Comparison of ENCODE assay signal across 8 cellular contexts in genomic region chr3:100073555-100074307, GRCh38. TPM values are rescaled to one million over a fixed set of nuclear protein-coding genes. Genes with fewer than 3 reads are reported as not detected.
A peak's percentile ranks its signal among the peaks of the same experiment; 100 is the strongest.
DNase-seq lines count a peak whose midpoint lies in the region; ATAC-seq and TF ChIP-seq lines count a peak whose summit lies in the region.

No MANE protein-coding gene starts in this region.

- H3K36me3 ChIP-seq in hepatocyte (replicated peaks; ENCODE audit: insufficient read depth, low read depth) = no peaks in the 10 kb centered on the region

- H4K20me1 ChIP-seq in hepatocyte (ENCODE audit: insufficient read depth, poor library complexity, severe bottlenecking) = no peaks in the 10 kb centered on the region

- H3K79me2 ChIP-seq in hepatocyte = no peaks in the 10 kb centered on the region

- H3K36me3 Mint-ChIP-seq in activated naive CD8-positive, alpha-beta T cell treated with anti-CD3 and anti-CD28 coated beads for 36 hours = peaks cover 50% of the 10 kb centered on the region
- H3K36me3 Mint-ChIP-seq in stimulated activated naive B cell treated with anti-CD40 and anti-IgM and Interleukin-4, amounts not matched to agents 10 μg/mL and 1 μg/mL and 100 μg/mL, for 72 hours = peaks cover 8 to 20% of the 10 kb centered on the region in 2 donors

- H3K27me3 Mint-ChIP-seq in activated naive CD8-positive, alpha-beta T cell treated with anti-CD3 and anti-CD28 coated beads for 36 hours = no peaks in the 10 kb centered on the region
- H3K27me3 Mint-ChIP-seq in stimulated activated naive B cell treated with anti-CD40 and anti-IgM and Interleukin-4, amounts not matched to agents 10 μg/mL and 1 μg/mL and 100 μg/mL, for 72 hours = no peaks in the 10 kb centered on the region

- H3K4me3 ChIP-seq in hepatocyte = no peak overlapping the region

- H3K9me3 ChIP-seq in hepatocyte (ENCODE audit: low read depth) = no peaks in the 10 kb centered on the region

- H3K27me3 ChIP-seq in hepatocyte = no peaks in the 10 kb centered on the region

- 51% methylated on average over 10 of the region's 10 CpGs for WGBS in hepatocyte (ENCODE audit: low lambda C conversion rate, missing lambda C conversion rate)

- H3K9me3 Mint-ChIP-seq in activated naive CD8-positive, alpha-beta T cell treated with anti-CD3 and anti-CD28 coated beads for 36 hours = peaks cover 12% of the 10 kb centered on the region
- peaks cover 0 to 3% of the 10 kb centered on the region in 2 donors for H3K9me3 Mint-ChIP-seq in stimulated activated naive B cell treated with anti-CD40 and anti-IgM and Interleukin-4, amounts not matched to agents 10 μg/mL and 1 μg/mL and 100 μg/mL, for 72 hours

- H3K9me2 ChIP-seq in hepatocyte (replicated peaks; ENCODE audit: insufficient read depth) = no peaks in the 10 kb centered on the region

- H3K4me1 ChIP-seq in hepatocyte (ENCODE audit: insufficient read depth) = peaks cover 41% of the 10 kb centered on the region

- H3K4me2 ChIP-seq in hepatocyte = peak overlapping the region; percentile 55

- peak overlapping the region; percentile 46 for H3K4me3 Mint-ChIP-seq in activated naive CD8-positive, alpha-beta T cell treated with anti-CD3 and anti-CD28 coated beads for 36 hours
- H3K4me3 Mint-ChIP-seq in stimulated activated naive B cell treated with anti-CD40 and anti-IgM and Interleukin-4, amounts not matched to agents 10 μg/mL and 1 μg/mL and 100 μg/mL, for 72 hours = peak overlapping the region; percentile 63 to 66

- peak; percentile 89 for DNase-seq in ELR (ENCODE audit: low read depth)
- peak; percentile 45 for DNase-seq in activated naive CD8-positive, alpha-beta T cell treated with anti-CD3 and anti-CD28 coated beads for 36 hours
- DNase-seq in hepatocyte (ENCODE audit: low spot score) = peak; percentile 72
- DNase-seq in stimulated activated naive B cell treated with anti-CD40 and anti-IgM and Interleukin-4, amounts not matched to agents 10 μg/mL and 1 μg/mL and 100 μg/mL, for 72 hours = peak; percentile 13
- no peak for DNase-seq in NK-92 (lab: John Stamatoyannopoulos, UW; ENCODE audit: unreplicated experiment)
- no peak for DNase-seq in NCI-H748 (lab: John Stamatoyannopoulos, UW; ENCODE audit: unreplicated experiment)
- no peak for DNase-seq in occipital lobe (lab: John Stamatoyannopoulos, UW)

- peak overlapping the region; percentile 94 for H3K27ac ChIP-seq in hepatocyte

- peaks cover 70% of the 10 kb centered on the region for H3K4me1 Mint-ChIP-seq in activated naive CD8-positive, alpha-beta T cell treated with anti-CD3 and anti-CD28 coated beads for 36 hours
- peaks cover 38 to 44% of the 10 kb centered on the region in 2 donors for H3K4me1 Mint-ChIP-seq in stimulated activated naive B cell treated with anti-CD40 and anti-IgM and Interleukin-4, amounts not matched to agents 10 μg/mL and 1 μg/mL and 100 μg/mL, for 72 hours

- ATAC-seq in HG03460 (IDR thresholded peaks at IDR 0.05; ENCODE audit: unreplicated experiment) = peak; percentile 44
- ATAC-seq in stimulated activated naive B cell treated with anti-CD40 and anti-IgM and Interleukin-4, amounts not matched to agents 10 μg/mL and 1 μg/mL and 100 μg/mL, for 72 hours (replicated peaks) = peak; percentile 38 to 48

- peak overlapping the region; percentile 11 for H2AFZ ChIP-seq in hepatocyte

- TF ChIP-seq CTCF in hepatocyte (IDR thresholded peaks at IDR 0.05; ENCODE audit: poor library complexity) = no peak

- peak overlapping the region; percentile 90 for H3K27ac Mint-ChIP-seq in activated naive CD8-positive, alpha-beta T cell treated with anti-CD3 and anti-CD28 coated beads for 36 hours
- H3K27ac Mint-ChIP-seq in stimulated activated naive B cell treated with anti-CD40 and anti-IgM and Interleukin-4, amounts not matched to agents 10 μg/mL and 1 μg/mL and 100 μg/mL, for 72 hours = peak overlapping the region; percentile 82

RNA-seq across cellular contexts. Expression of gene FILIP1L, which starts 40.6 kb away (rescaled TPM):
- under 1 TPM; 0.35 to 0.48 TPM for total RNA-seq in activated naive CD8-positive, alpha-beta T cell treated with anti-CD3 and anti-CD28 coated beads for 36 hours
- total RNA-seq in hepatocyte = 48.2 and 54.9 TPM in 2 replicates
- 40.5 and 49.4 TPM in 2 replicates for polyA plus RNA-seq in hepatocyte
- 1.2 TPM for total RNA-seq in occipital lobe

Comparison
In these comparisons a context has a peak if more than half of its experiments do, and no peak if none do; other contexts are left out.
1. DNase-seq: peak in ELR (single experiment), activated naive CD8-positive, alpha-beta T cell treated with anti-CD3 and anti-CD28 coated beads for 36 hours (single experiment), hepatocyte (single experiment) and stimulated activated naive B cell treated with anti-CD40 and anti-IgM and Interleukin-4, amounts not matched to agents 10 μg/mL and 1 μg/mL and 100 μg/mL, for 72 hours (single experiment); none in NK-92 (single experiment), NCI-H748 (single experiment) and occipital lobe (single experiment).
2. RNA of gene FILIP1L, which starts 40.6 kb away (total RNA-seq): 48.2 to 54.9 TPM in hepatocyte; 1.2 TPM in occipital lobe (single experiment) and 0.35 to 0.48 TPM in activated naive CD8-positive, alpha-beta T cell treated with anti-CD3 and anti-CD28 coated beads for 36 hours; every median in the first group is over 10 times any median in the second.